Comparison of ENCODE assay signal across 1 cellular context in the genomic region with DNA sequence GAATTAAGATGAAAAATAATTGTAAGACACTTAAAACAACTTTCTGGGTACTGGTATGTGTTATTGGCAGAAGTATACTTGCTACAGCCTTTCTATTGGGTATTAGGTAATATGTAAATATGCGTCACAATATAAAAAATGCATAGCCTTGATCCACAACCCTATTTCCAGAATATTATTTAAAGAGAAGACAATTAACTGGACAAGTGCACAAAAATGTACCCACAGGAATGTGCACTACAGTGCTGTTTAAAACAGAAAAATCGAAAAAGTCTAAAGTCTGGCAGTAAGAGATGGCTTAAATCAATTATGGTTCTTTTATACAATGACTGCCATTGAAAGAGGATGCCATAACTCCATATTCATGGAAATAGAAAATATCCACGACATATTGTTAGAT.
A peak's percentile ranks its signal among the peaks of the same experiment; 100 is the strongest.
TF ChIP-seq lines count a peak whose summit lies in the region.

No MANE protein-coding gene starts in this region.

TF ChIP-seq in HepG2, 621 proteins besides CTCF, POLR2A, EP300 and RAD21 (continued from another document):
- TF ChIP-seq, protein P1, sequence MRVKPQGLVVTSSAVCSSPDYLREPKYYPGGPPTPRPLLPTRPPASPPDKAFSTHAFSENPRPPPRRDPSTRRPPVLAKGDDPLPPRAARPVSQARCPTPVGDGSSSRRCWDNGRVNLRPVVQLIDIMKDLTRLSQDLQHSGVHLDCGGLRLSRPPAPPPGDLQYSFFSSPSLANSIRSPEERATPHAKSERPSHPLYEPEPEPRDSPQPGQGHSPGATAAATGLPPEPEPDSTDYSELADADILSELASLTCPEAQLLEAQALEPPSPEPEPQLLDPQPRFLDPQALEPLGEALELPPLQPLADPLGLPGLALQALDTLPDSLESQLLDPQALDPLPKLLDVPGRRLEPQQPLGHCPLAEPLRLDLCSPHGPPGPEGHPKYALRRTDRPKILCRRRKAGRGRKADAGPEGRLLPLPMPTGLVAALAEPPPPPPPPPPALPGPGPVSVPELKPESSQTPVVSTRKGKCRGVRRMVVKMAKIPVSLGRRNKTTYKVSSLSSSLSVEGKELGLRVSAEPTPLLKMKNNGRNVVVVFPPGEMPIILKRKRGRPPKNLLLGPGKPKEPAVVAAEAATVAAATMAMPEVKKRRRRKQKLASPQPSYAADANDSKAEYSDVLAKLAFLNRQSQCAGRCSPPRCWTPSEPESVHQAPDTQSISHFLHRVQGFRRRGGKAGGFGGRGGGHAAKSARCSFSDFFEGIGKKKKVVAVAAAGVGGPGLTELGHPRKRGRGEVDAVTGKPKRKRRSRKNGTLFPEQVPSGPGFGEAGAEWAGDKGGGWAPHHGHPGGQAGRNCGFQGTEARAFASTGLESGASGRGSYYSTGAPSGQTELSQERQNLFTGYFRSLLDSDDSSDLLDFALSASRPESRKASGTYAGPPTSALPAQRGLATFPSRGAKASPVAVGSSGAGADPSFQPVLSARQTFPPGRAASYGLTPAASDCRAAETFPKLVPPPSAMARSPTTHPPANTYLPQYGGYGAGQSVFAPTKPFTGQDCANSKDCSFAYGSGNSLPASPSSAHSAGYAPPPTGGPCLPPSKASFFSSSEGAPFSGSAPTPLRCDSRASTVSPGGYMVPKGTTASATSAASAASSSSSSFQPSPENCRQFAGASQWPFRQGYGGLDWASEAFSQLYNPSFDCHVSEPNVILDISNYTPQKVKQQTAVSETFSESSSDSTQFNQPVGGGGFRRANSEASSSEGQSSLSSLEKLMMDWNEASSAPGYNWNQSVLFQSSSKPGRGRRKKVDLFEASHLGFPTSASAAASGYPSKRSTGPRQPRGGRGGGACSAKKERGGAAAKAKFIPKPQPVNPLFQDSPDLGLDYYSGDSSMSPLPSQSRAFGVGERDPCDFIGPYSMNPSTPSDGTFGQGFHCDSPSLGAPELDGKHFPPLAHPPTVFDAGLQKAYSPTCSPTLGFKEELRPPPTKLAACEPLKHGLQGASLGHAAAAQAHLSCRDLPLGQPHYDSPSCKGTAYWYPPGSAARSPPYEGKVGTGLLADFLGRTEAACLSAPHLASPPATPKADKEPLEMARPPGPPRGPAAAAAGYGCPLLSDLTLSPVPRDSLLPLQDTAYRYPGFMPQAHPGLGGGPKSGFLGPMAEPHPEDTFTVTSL (CRISPR knock-in tag; IDR thresholded peaks at IDR 0.05; ENCODE audit: borderline replicate concordance) = peak; percentile 80
- 0 out of 2 replicates have a peak, but pooled peaks have one; percentile 65 for TF ChIP-seq ZNF33A (CRISPR knock-in tag; IDR thresholded peaks at IDR 0.05; ENCODE audit: borderline replicate concordance)
- no peak for TF ChIP-seq ZSCAN31 (CRISPR knock-in tag; IDR thresholded peaks at IDR 0.05; ENCODE audit: low read depth)
- no peak for TF ChIP-seq SOX13 (IDR thresholded peaks at IDR 0.05)
- TF ChIP-seq SOX13 (CRISPR knock-in tag; conservative IDR thresholded peaks at IDR 0.05 in 1 of 2, IDR thresholded peaks at IDR 0.05 in 1 of 2) = peak in 1 of 2 experiments; percentile 22; a peak in 1 of 4 replicates
- peak; percentile 15; the same call in 1 of the 2 replicates for TF ChIP-seq TCF7 (IDR thresholded peaks at IDR 0.05; ENCODE audit: low read depth)
- peak; percentile 36; the same call in 1 of the 2 replicates for TF ChIP-seq HNF4A (CRISPR knock-in tag; IDR thresholded peaks at IDR 0.05)
- 0 out of 2 replicates have a peak, but pooled peaks have one; percentile 25 for TF ChIP-seq BCL6 (CRISPR knock-in tag; IDR thresholded peaks at IDR 0.05)
- TF ChIP-seq FOXA3 (CRISPR knock-in tag; IDR thresholded peaks at IDR 0.05) = peak; percentile 45
- TF ChIP-seq, protein P2, sequence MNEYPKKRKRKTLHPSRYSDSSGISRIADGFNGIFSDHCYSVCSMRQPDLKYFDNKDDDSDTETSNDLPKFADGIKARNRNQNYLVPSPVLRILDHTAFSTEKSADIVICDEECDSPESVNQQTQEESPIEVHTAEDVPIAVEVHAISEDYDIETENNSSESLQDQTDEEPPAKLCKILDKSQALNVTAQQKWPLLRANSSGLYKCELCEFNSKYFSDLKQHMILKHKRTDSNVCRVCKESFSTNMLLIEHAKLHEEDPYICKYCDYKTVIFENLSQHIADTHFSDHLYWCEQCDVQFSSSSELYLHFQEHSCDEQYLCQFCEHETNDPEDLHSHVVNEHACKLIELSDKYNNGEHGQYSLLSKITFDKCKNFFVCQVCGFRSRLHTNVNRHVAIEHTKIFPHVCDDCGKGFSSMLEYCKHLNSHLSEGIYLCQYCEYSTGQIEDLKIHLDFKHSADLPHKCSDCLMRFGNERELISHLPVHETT (CRISPR knock-in tag; conservative IDR thresholded peaks at IDR 0.05) = no peak
- TF ChIP-seq HHEX (CRISPR knock-in tag; IDR thresholded peaks at IDR 0.05) = 0 out of 2 replicates have a peak, but pooled peaks have one; percentile 30
- peak; percentile 27; the same call in 1 of the 2 replicates for TF ChIP-seq SOX5 (CRISPR knock-in tag; IDR thresholded peaks at IDR 0.05; ENCODE audit: borderline replicate concordance)
- TF ChIP-seq KAT2B (IDR thresholded peaks at IDR 0.05; ENCODE audit: borderline replicate concordance, low read depth, low read length) = peak; percentile 84
- no peak for TF ChIP-seq ZNF556 (CRISPR knock-in tag; IDR thresholded peaks at IDR 0.05; ENCODE audit: borderline replicate concordance)
- no peak for TF ChIP-seq SMC3 (IDR thresholded peaks at IDR 0.05; ENCODE audit: low read length)
- peak; percentile 36; the same call in 1 of the 2 replicates for TF ChIP-seq HDAC1 (CRISPR knock-in tag; IDR thresholded peaks at IDR 0.05)
- TF ChIP-seq ZNF713 (CRISPR knock-in tag; IDR thresholded peaks at IDR 0.05) = no peak
- TF ChIP-seq NFIC (IDR thresholded peaks at IDR 0.05; ENCODE audit: low read length) = peak; percentile 49; the same call in 1 of the 2 replicates
- TF ChIP-seq GATAD2A (CRISPR knock-in tag; IDR thresholded peaks at IDR 0.05) = 0 out of 2 replicates have a peak, but pooled peaks have one; percentile 31
TF ChIP-seq in HepG2: peak in this region for 16.
